In genomic region chr1:155012760-155013602, GRCh38 we compare ENCODE assay signal across 3 cellular contexts.
A peak's percentile ranks its signal among the peaks of the same experiment; 100 is the strongest.
TF ChIP-seq lines count a peak whose summit lies in the region.

No MANE protein-coding gene starts in this region.

TF ChIP-seq in A549, 52 proteins besides CTCF, POLR2A, EP300 and RAD21:
- TF ChIP-seq REST (IDR thresholded peaks at IDR 0.05) (peak; percentile 40; the same call in 1 of the 2 replicates), GATA3 (IDR thresholded peaks at IDR 0.05; ENCODE audit: borderline replicate concordance) (no peak), ELK1 (IDR thresholded peaks at IDR 0.05; ENCODE audit: low read depth, low read length) (no peak), FOSB (CRISPR knock-in tag; IDR thresholded peaks at IDR 0.05) (no peak), SMC3 (IDR thresholded peaks at IDR 0.05) (no peak), KDM1A (IDR thresholded peaks at IDR 0.05; ENCODE audit: low read depth) (no peak), ZSCAN20 (CRISPR knock-in tag; IDR thresholded peaks at IDR 0.05) (no peak), HOXA7 (CRISPR knock-in tag; IDR thresholded peaks at IDR 0.05) (no peak), MAFK (IDR thresholded peaks at IDR 0.05; ENCODE audit: partially characterized antibody) (no peak)

TF ChIP-seq in HEK293, 187 proteins besides CTCF, POLR2A, EP300 and RAD21:
- TF ChIP-seq ZNF621 (tag by site-specific recombination; IDR thresholded peaks at IDR 0.05) (no peak), ZNF830 (tag by site-specific recombination; IDR thresholded peaks at IDR 0.05; ENCODE audit: low read depth) (no peak), ZNF175 (tag by site-specific recombination; IDR thresholded peaks at IDR 0.05) (no peak), ZNF571 (tag by site-specific recombination; IDR thresholded peaks at IDR 0.05) (no peak), ZNF580 (tag by site-specific recombination; IDR thresholded peaks at IDR 0.05) (no peak), ZNF121 (tag by site-specific recombination; IDR thresholded peaks at IDR 0.05) (no peak), ZSCAN23 (tag by site-specific recombination; IDR thresholded peaks at IDR 0.05) (no peak), ZNF658 (tag by site-specific recombination; IDR thresholded peaks at IDR 0.05) (no peak), ZNF311 (tag by site-specific recombination; IDR thresholded peaks at IDR 0.05; ENCODE audit: borderline replicate concordance) (no peak), WT1 (tag by site-specific recombination; IDR thresholded peaks at IDR 0.05) (no peak), ELK4 (IDR thresholded peaks at IDR 0.05; ENCODE audit: borderline replicate concordance, low read depth, low read length) (no peak), IKZF3 (tag by site-specific recombination; IDR thresholded peaks at IDR 0.05) (no peak), GLI4 (tag by site-specific recombination; IDR thresholded peaks at IDR 0.05) (no peak), ZIC2 (tag by site-specific recombination; IDR thresholded peaks at IDR 0.05) (no peak), ZNF138 (tag by site-specific recombination; IDR thresholded peaks at IDR 0.05; ENCODE audit: borderline replicate concordance) (no peak), ZNF341 (tag by site-specific recombination; IDR thresholded peaks at IDR 0.05; ENCODE audit: low read depth) (no peak), ZSCAN5A (tag by site-specific recombination; IDR thresholded peaks at IDR 0.05) (no peak), ZNF776 (tag by site-specific recombination; IDR thresholded peaks at IDR 0.05; ENCODE audit: borderline replicate concordance) (no peak)

TF ChIP-seq in K562, 482 proteins besides CTCF, POLR2A, EP300 and RAD21:
- no peak for TF ChIP-seq ETV5 (CRISPR knock-in tag; IDR thresholded peaks at IDR 0.05; ENCODE audit: low read depth)
- TF ChIP-seq ZNF175 (CRISPR knock-in tag; IDR thresholded peaks at IDR 0.05; ENCODE audit: low read depth) = 0 out of 2 replicates have a peak, but pooled peaks have one; percentile 10
- TF ChIP-seq BMI1 (IDR thresholded peaks at IDR 0.05; ENCODE audit: low read length) = no peak
- TF ChIP-seq HDAC2 (IDR thresholded peaks at IDR 0.05) = 0 out of 2 replicates have a peak, but pooled peaks have one; percentile 41
- TF ChIP-seq BCOR (IDR thresholded peaks at IDR 0.05) = peak; percentile 26; the same call in 1 of the 2 replicates
- no peak for TF ChIP-seq TRIM24 (IDR thresholded peaks at IDR 0.05)
- TF ChIP-seq RBFOX2 (IDR thresholded peaks at IDR 0.05; ENCODE audit: low read depth, low read length) = peak; percentile 35; the same call in 1 of the 2 replicates
- TF ChIP-seq KDM1A (IDR thresholded peaks at IDR 0.05) = peak; percentile 35 to 44; a peak in 3 of 4 replicates
- peak; percentile 33; the same call in 1 of the 2 replicates for TF ChIP-seq SPI1 (IDR thresholded peaks at IDR 0.05; ENCODE audit: borderline replicate concordance, low read depth, low read length)
- TF ChIP-seq ZKSCAN8 (CRISPR knock-in tag; IDR thresholded peaks at IDR 0.05) = peak; percentile 64; the same call in 1 of the 2 replicates
- peak; percentile 94 for TF ChIP-seq ESRRA (IDR thresholded peaks at IDR 0.05; ENCODE audit: borderline replicate concordance, low read depth)
- TF ChIP-seq NR2C1 (IDR thresholded peaks at IDR 0.05) = no peak
- peak; percentile 54; the same call in 1 of the 2 replicates for TF ChIP-seq NR2C1 (tag; IDR thresholded peaks at IDR 0.05)
- peak; percentile 56 for TF ChIP-seq CBFA2T3 (IDR thresholded peaks at IDR 0.05)
- TF ChIP-seq TFAP4 (CRISPR knock-in tag; IDR thresholded peaks at IDR 0.05; ENCODE audit: borderline replicate concordance) = 0 out of 2 replicates have a peak, but pooled peaks have one; percentile 16
- TF ChIP-seq ID3 (CRISPR knock-in tag; IDR thresholded peaks at IDR 0.05) = no peak
- peak; percentile 79; the same call in 1 of the 2 replicates for TF ChIP-seq ID3 (tag; IDR thresholded peaks at IDR 0.05)
- 0 out of 2 replicates have a peak, but pooled peaks have one; percentile 31 for TF ChIP-seq CBFA2T2 (conservative IDR thresholded peaks at IDR 0.05)
- no peak for TF ChIP-seq ZNF740 (CRISPR knock-in tag; IDR thresholded peaks at IDR 0.05)
- TF ChIP-seq ZNF740 (tag; IDR thresholded peaks at IDR 0.05) = no peak; a peak in 1 of 4 replicates
- TF ChIP-seq HMBOX1 (IDR thresholded peaks at IDR 0.05) = 0 out of 2 replicates have a peak, but pooled peaks have one; percentile 27
- TF ChIP-seq MYC (IDR thresholded peaks at IDR 0.05; ENCODE audit: low read depth, low read length) = peak; percentile 6; the same call in 1 of the 2 replicates
- TF ChIP-seq MYC (CRISPR knock-in tag; IDR thresholded peaks at IDR 0.05; ENCODE audit: borderline replicate concordance, low read depth) = no peak
- TF ChIP-seq SLC30A9 (CRISPR knock-in tag; IDR thresholded peaks at IDR 0.05) = no peak
- peak; percentile 13; the same call in 1 of the 2 replicates for TF ChIP-seq ZFX (CRISPR knock-in tag; IDR thresholded peaks at IDR 0.05)
- TF ChIP-seq RCOR1 (IDR thresholded peaks at IDR 0.05; ENCODE audit: borderline replicate concordance in 1 of 2, low read depth in 2 of 2, low read length in 2 of 2) = peak in 1 of 2 experiments; percentile 40; a peak in 1 of 4 replicates
- TF ChIP-seq SRF (CRISPR knock-in tag; IDR thresholded peaks at IDR 0.05) = peak in 1 of 2 experiments; percentile 80; a peak in 2 of 4 replicates
- peak in 1 of 3 experiments; percentile 46 for TF ChIP-seq YY1 (IDR thresholded peaks at IDR 0.05; ENCODE audit: borderline replicate concordance in 1 of 3, control insufficient read depth in 1 of 3, extremely low read depth in 1 of 3, insufficient read depth in 3 of 3, insufficient read length in 1 of 3, insufficient replicate concordance in 2 of 3, low read depth in 1 of 3, low read length in 2 of 3)
- TF ChIP-seq NFIC (IDR thresholded peaks at IDR 0.05) = 0 out of 2 replicates have a peak, but pooled peaks have one; percentile 13
- 0 out of 2 replicates have a peak, but pooled peaks have one; percentile 6 for TF ChIP-seq DPF2 (IDR thresholded peaks at IDR 0.05)
- TF ChIP-seq MAZ (CRISPR knock-in tag; conservative IDR thresholded peaks at IDR 0.05 in 1 of 2, IDR thresholded peaks at IDR 0.05 in 1 of 2) = 0 out of 4 replicates have a peak, but pooled peaks of 1 of the 2 experiments have one; percentile 23
- TF ChIP-seq ZBTB40 (IDR thresholded peaks at IDR 0.05) = no peak
- TF ChIP-seq ZBTB40 (CRISPR knock-in tag; IDR thresholded peaks at IDR 0.05) = no peak
